ENCODE assay signal across 1 cellular context in genomic region chr10:119713744-119714483, GRCh38.
TF ChIP-seq lines count a peak whose summit lies in the region.

No MANE protein-coding gene starts in this region.

TF ChIP-seq in K562, 482 proteins besides CTCF, POLR2A, EP300 and RAD21 (continued from another document):
- TF ChIP-seq ELK3 (CRISPR knock-in tag; IDR thresholded peaks at IDR 0.05): no peak
- no peak for TF ChIP-seq ZFP30 (CRISPR knock-in tag; IDR thresholded peaks at IDR 0.05; ENCODE audit: borderline replicate concordance)
- TF ChIP-seq HNRNPH1 (optimal IDR thresholded peaks at IDR 0.05; ENCODE audit: low read depth, low read length): no peak
- TF ChIP-seq BRF1 (IDR thresholded peaks at IDR 0.05; ENCODE audit: borderline replicate concordance, extremely low read depth, insufficient read length): no peak
- no peak for TF ChIP-seq HMG20B (CRISPR knock-in tag; IDR thresholded peaks at IDR 0.05)
